21 cellular contexts compared by ENCODE assay signal in genomic region chr1:46425740-46426139, GRCh38.
"Had no signal": no experiment of that assay in that cellular context is flagged by ENCODE, and none has a peak within 500 bp of the region (broad histone marks: within the 10 kb centered on the region; RNA-seq: fewer than 3 reads in every experiment).

No MANE protein-coding gene starts in this region.

- H2AFZ ChIP-seq: parathyroid adenoma had no signal

- H3K4me1 Mint-ChIP-seq: activated naive CD8-positive, alpha-beta T cell treated with anti-CD3 and anti-CD28 coated beads, Interleukin-2, amount 10 ng/mL, durations not matched to agents 7 days and 5 days; nephron had no signal

- H3K4me3 Mint-ChIP-seq: activated CD4-positive, alpha-beta T cell treated with anti-CD3 and anti-CD28 coated beads, Interleukin-2, amount 10 ng/mL, durations not matched to agents 7 days and 5 days; activated naive CD8-positive, alpha-beta T cell treated with anti-CD3 and anti-CD28 coated beads, Interleukin-2, amount 10 ng/mL, durations not matched to agents 7 days and 5 days; activated T-cell treated with anti-CD3 and anti-CD28 coated beads, Interleukin-2, amount 50 U/mL, for 24 hours; nephron; stimulated activated naive B cell treated with anti-CD40 and anti-IgM and Interleukin-4, amounts not matched to agents 10 μg/mL and 1 μg/mL and 100 μg/mL, for 72 hours; T-helper 2 cell treated with Interferon-gamma antibody and Interleukin-4, amounts not matched to agents 5 μg/mL and 100 μg/mL, for 36 hours had no signal

- H3K9me3 ChIP-seq: left lung, right lobe of liver, transverse colon had no signal

- H3K4me3 ChIP-seq: left lung, right lobe of liver, transverse colon had no signal

- ATAC-seq: left lung; right lobe of liver; stimulated activated naive B cell treated with anti-CD40 and anti-IgM and Interleukin-4, amounts not matched to agents 10 μg/mL and 1 μg/mL and 100 μg/mL, for 72 hours had no signal

- H3K27ac Mint-ChIP-seq: activated CD4-positive, alpha-beta T cell treated with anti-CD3 and anti-CD28 coated beads, Interleukin-2, amount 10 ng/mL, durations not matched to agents 7 days and 5 days; activated naive CD8-positive, alpha-beta T cell treated with anti-CD3 and anti-CD28 coated beads, Interleukin-2, amount 10 ng/mL, durations not matched to agents 7 days and 5 days; activated T-cell treated with anti-CD3 and anti-CD28 coated beads, Interleukin-2, amount 50 U/mL, for 24 hours; nephron; stimulated activated naive B cell treated with anti-CD40 and anti-IgM and Interleukin-4, amounts not matched to agents 10 μg/mL and 1 μg/mL and 100 μg/mL, for 72 hours; T-helper 2 cell treated with Interferon-gamma antibody and Interleukin-4, amounts not matched to agents 5 μg/mL and 100 μg/mL, for 36 hours had no signal

- H3K27ac ChIP-seq: left lung, parathyroid adenoma, right lobe of liver, transverse colon, VCaP had no signal

- H3K79me2 ChIP-seq: parathyroid adenoma had no signal

- H3K36me3 Mint-ChIP-seq: activated naive CD8-positive, alpha-beta T cell treated with anti-CD3 and anti-CD28 coated beads, Interleukin-2, amount 10 ng/mL, durations not matched to agents 7 days and 5 days; stimulated activated naive B cell treated with anti-CD40 and anti-IgM and Interleukin-4, amounts not matched to agents 10 μg/mL and 1 μg/mL and 100 μg/mL, for 72 hours had no signal

- DNase-seq: activated CD4-positive, alpha-beta T cell treated with anti-CD3 and anti-CD28 coated beads, Interleukin-2, amount 10 ng/mL, durations not matched to agents 7 days and 5 days; activated CD8-positive, alpha-beta memory T cell treated with anti-CD3 and anti-CD28 coated beads for 24 hours; activated CD8-positive, alpha-beta memory T cell treated with anti-CD3 and anti-CD28 coated beads, Interleukin-2, amount 50 U/mL, for 4 hours; activated naive CD4-positive, alpha-beta T cell treated with Interleukin-2 at 50 U/mL for 16 hours; activated naive CD8-positive, alpha-beta T cell treated with anti-CD3 and anti-CD28 coated beads, Interleukin-2, amount 10 ng/mL, durations not matched to agents 7 days and 5 days; activated T-cell treated with anti-CD3 and anti-CD28 coated beads, Interleukin-2, amount 50 U/mL, for 24 hours; amygdala; effector CD4-positive, alpha-beta T cell; foreskin melanocyte; hippocampal formation; kidney glomerular epithelial cell; left lung; midbrain; right lobe of liver; small intestine; stimulated activated naive B cell treated with anti-CD40 and anti-IgM and Interleukin-4, amounts not matched to agents 10 μg/mL and 1 μg/mL and 100 μg/mL, for 72 hours; transverse colon had no signal

- H3K27me3 ChIP-seq: right lobe of liver had no signal

- H3K9me3 Mint-ChIP-seq: activated CD4-positive, alpha-beta T cell treated with anti-CD3 and anti-CD28 coated beads, Interleukin-2, amount 10 ng/mL, durations not matched to agents 7 days and 5 days; activated naive CD8-positive, alpha-beta T cell treated with anti-CD3 and anti-CD28 coated beads, Interleukin-2, amount 10 ng/mL, durations not matched to agents 7 days and 5 days; activated T-cell treated with anti-CD3 and anti-CD28 coated beads, Interleukin-2, amount 50 U/mL, for 24 hours; nephron; stimulated activated naive B cell treated with anti-CD40 and anti-IgM and Interleukin-4, amounts not matched to agents 10 μg/mL and 1 μg/mL and 100 μg/mL, for 72 hours; T-helper 2 cell treated with Interferon-gamma antibody and Interleukin-4, amounts not matched to agents 5 μg/mL and 100 μg/mL, for 36 hours had no signal

- H3K4me1 ChIP-seq: left lung, parathyroid adenoma, right lobe of liver, transverse colon had no signal

- H3K9ac ChIP-seq: parathyroid adenoma had no signal

- H3K36me3 ChIP-seq: left lung, right lobe of liver, transverse colon had no signal
